In the genomic region with DNA sequence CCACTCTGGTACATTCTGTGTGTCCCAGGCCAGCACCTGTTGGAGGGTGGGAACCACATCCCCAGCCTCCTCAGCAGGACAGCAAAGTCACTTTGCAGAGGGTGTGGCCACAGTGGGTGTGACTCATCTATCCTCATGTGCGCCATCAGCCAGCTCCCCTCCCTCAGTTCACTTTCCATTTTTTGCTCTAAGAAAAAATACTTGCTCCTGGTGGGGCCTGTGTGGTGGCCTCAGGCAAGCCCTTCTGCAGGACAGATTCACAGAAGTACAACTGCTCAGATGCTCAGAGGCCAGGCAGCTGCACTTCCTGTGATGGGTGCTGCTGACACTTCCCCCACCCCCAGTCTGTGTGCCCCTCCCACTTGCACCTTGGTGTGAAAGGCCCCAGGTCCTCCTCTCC, we compare ENCODE assay signal across 17 cellular contexts.
DNase-seq lines count a peak whose midpoint lies in the region; ATAC-seq, FAIRE-seq and TF ChIP-seq lines count a peak whose summit lies in the region.
"Had no signal": no experiment of that assay in that cellular context is flagged by ENCODE, and none has a peak within 500 bp of the region (broad histone marks: within the 10 kb centered on the region; RNA-seq: fewer than 3 reads in every experiment).

No MANE protein-coding gene starts in this region.

- no peak overlapping the region for H3K4me3 Mint-ChIP-seq in T-helper 17 cell
- H3K4me3 Mint-ChIP-seq: CD8-positive, alpha-beta T cell; H9; T-helper 2 cell treated with Interferon-gamma antibody and Interleukin-4, amounts not matched to agents 5 μg/mL and 100 μg/mL, for 36 hours had no signal

- ATAC-seq in psoas muscle, result no peak
- ATAC-seq in T-helper 17 cell, result no peak
- ATAC-seq: CD8-positive, alpha-beta T cell had no signal

- H3K4me1 ChIP-seq in Loucy (ENCODE audit: insufficient read depth, low read length, poor library complexity, severe bottlenecking), result peaks cover 39% of the 10 kb centered on the region
- peaks cover 16% of the 10 kb centered on the region for H3K4me1 ChIP-seq in psoas muscle

- H3K4me2 ChIP-seq in Loucy (ENCODE audit: low read depth, low read length, poor library complexity, severe bottlenecking), result peak overlapping the region; percentile 60

- no peaks in the 10 kb centered on the region for H3K4me1 Mint-ChIP-seq in T-helper 17 cell

- no peaks in the 10 kb centered on the region for H3K36me3 ChIP-seq in Loucy (ENCODE audit: insufficient read depth, low read length)
- H3K36me3 ChIP-seq in psoas muscle (ENCODE audit: insufficient read depth in 1 of 2, low read depth in 1 of 2), result no peaks in the 10 kb centered on the region
- H3K36me3 ChIP-seq: ascending aorta, stomach had no signal

- peaks cover 8% of the 10 kb centered on the region; the same call in 1 of the 2 replicates for H3F3A ChIP-seq in Loucy (ENCODE audit: low read depth)

- no peak for FAIRE-seq in frontal cortex (lab: Jason Lieb, UNC)

- peak overlapping the region; percentile 95 for H3K27ac ChIP-seq in psoas muscle
- H3K27ac ChIP-seq: 22Rv1, skin epidermis had no signal

- H3K36me3 Mint-ChIP-seq in T-helper 17 cell (ENCODE audit: low read depth), result no peaks in the 10 kb centered on the region
- H3K36me3 Mint-ChIP-seq: CD8-positive, alpha-beta T cell had no signal

- H3K9ac ChIP-seq in Loucy (ENCODE audit: low read depth, low read length, poor library complexity, severe bottlenecking), result peak overlapping the region; percentile 67

- no peaks in the 10 kb centered on the region for H4K20me1 ChIP-seq in Loucy (ENCODE audit: insufficient read depth, low read length, poor library complexity, severe bottlenecking)

- no peak overlapping the region for H3K4me3 ChIP-seq in Loucy (ENCODE audit: low read length, poor library complexity, severe bottlenecking)
- no peak overlapping the region for H3K4me3 ChIP-seq in psoas muscle
- H3K4me3 ChIP-seq: ascending aorta, skin epidermis, stomach had no signal

- H3K27me3 Mint-ChIP-seq in T-helper 17 cell, result peaks cover 42% of the 10 kb centered on the region

- peak overlapping the region; percentile 25 for H2AFZ ChIP-seq in Loucy (ENCODE audit: low read length)

- H3K27ac Mint-ChIP-seq in T-helper 17 cell, result no peak overlapping the region
- H3K27ac Mint-ChIP-seq: activated T-helper 2 cell treated with anti-CD3 and anti-CD28 coated beads, Interferon-gamma antibody, Interleukin-2, Interleukin-4, amounts not matched to agents 10 μg/mL and 5 μg/mL and 100 μg/mL, durations not matched to agents 14 hours and 24 hours and 36 hours; CD8-positive, alpha-beta T cell; H9; T-helper 2 cell treated with Interferon-gamma antibody and Interleukin-4, amounts not matched to agents 5 μg/mL and 100 μg/mL, for 36 hours had no signal

- DNase-seq in DMS53 (lab: John Stamatoyannopoulos, UW) (peak; percentile 38), DMS53 treated with DMSO at 0.1 percent for 48 hours (lab: John Stamatoyannopoulos, UW; ENCODE audit: unreplicated experiment) (no peak), SIG-M5 (lab: John Stamatoyannopoulos, UW) (peak; percentile 7), psoas muscle (peak in 1 of 2 donors; percentile 49), KG1 (lab: John Stamatoyannopoulos, UW) (no peak), T-helper 17 cell (no peak), frontal cortex (ENCODE audit: low spot score in 2 of 2) (no peak)
- DNase-seq: activated CD4-positive, alpha-beta T cell treated with anti-CD3 and anti-CD28 coated beads, Interleukin-2, amount 50 U/mL, for 4 hours; CD8-positive, alpha-beta T cell; H9 had no signal

- H3K9me3 ChIP-seq in Loucy (ENCODE audit: insufficient read depth, low read depth, low read length) (no peaks in the 10 kb centered on the region), psoas muscle (no peaks in the 10 kb centered on the region), T-helper 17 cell (ENCODE audit: control insufficient read depth, low read length, poor library complexity, severe bottlenecking) (no peaks in the 10 kb centered on the region)
- H3K9me3 ChIP-seq: ascending aorta, stomach had no signal

- no peaks in the 10 kb centered on the region for H3K9me2 ChIP-seq in Loucy (replicated peaks; ENCODE audit: low read depth, low read length)

- H3K79me2 ChIP-seq in Loucy (ENCODE audit: insufficient read depth, low read length), result no peaks in the 10 kb centered on the region

- TF ChIP-seq CTCF in Loucy (conservative IDR thresholded peaks at IDR 0.05; ENCODE audit: low read length) (no peak), psoas muscle (IDR thresholded peaks at IDR 0.05) (no peak)

- no peaks in the 10 kb centered on the region for H3K27me3 ChIP-seq in Loucy (ENCODE audit: insufficient read depth, low read length, poor library complexity, severe bottlenecking)
- no peaks in the 10 kb centered on the region for H3K27me3 ChIP-seq in psoas muscle (ENCODE audit: insufficient read depth in 3 of 3, low read length in 2 of 3)
- H3K27me3 ChIP-seq: ascending aorta, stomach had no signal

- 78 to 88% (median 82%) methylated on average over 1 of the region's 1 CpG for WGBS in psoas muscle, 3 donors

- intact Hi-C loops in psoas muscle (cut with DNase I), result loop anchor here (1.0 to 2.0 kb wide), 2 partner anchors 130 to 131 kb away; no protein-coding TSS in a partner anchor

Comparison
In these comparisons a context has a peak if more than half of its experiments do, and no peak if none do; other contexts are left out.
1. DNase-seq: peak in DMS53 (single experiment) and SIG-M5 (single experiment); none in DMS53 treated with DMSO at 0.1 percent for 48 hours (single experiment), KG1 (single experiment), T-helper 17 cell (0 of 3) and frontal cortex (0 of 2).